8 cellular contexts compared by ENCODE assay signal in the genomic region with DNA sequence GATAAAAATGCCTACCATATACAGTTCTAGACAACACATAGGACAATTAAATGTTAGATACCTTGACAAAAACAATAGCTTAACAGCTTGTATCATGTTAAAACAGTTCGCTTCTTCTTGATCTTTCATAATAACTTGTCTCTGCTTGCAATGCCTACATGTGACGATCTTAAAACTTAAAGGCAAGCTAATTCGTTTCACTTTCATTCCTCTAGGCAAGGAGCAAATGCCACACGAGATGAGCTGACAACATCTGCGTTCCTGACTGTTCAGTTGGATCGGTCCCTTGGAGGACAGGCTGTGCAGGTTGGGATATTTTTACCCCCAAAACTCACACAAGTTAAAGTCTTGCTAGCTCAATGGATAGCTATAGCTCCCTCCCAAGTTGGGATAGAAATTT.
DNase-seq lines count a peak whose midpoint lies in the region; ATAC-seq lines count a peak whose summit lies in the region.

No MANE protein-coding gene starts in this region.

- H3K27me3 Mint-ChIP-seq in central memory CD8-positive, alpha-beta T cell, result no peaks in the 10 kb centered on the region

- H3K36me3 Mint-ChIP-seq in central memory CD8-positive, alpha-beta T cell (ENCODE audit: insufficient read depth), result peaks cover 5% of the 10 kb centered on the region

- peak overlapping the region; percentile 74 for H3K4me3 Mint-ChIP-seq in central memory CD8-positive, alpha-beta T cell

- ATAC-seq in GM19452 (IDR thresholded peaks at IDR 0.05; ENCODE audit: unreplicated experiment), result peak; percentile 59
- peak; percentile 86 for ATAC-seq in HG03457 (IDR thresholded peaks at IDR 0.05; ENCODE audit: unreplicated experiment)
- no peak for ATAC-seq in central memory CD8-positive, alpha-beta T cell (replicated peaks; ENCODE audit: extremely low read depth, poor library complexity, severe bottlenecking)

- DNase-seq in COLO829 (ENCODE audit: low spot score), result peak; percentile 42
- no peak for DNase-seq in central memory CD8-positive, alpha-beta T cell (ENCODE audit: low spot score in 2 of 2)
- DNase-seq in LoVo (ENCODE audit: low spot score), result no peak
- no peak for DNase-seq in NCI-H226
- DNase-seq in stimulated activated CD4-positive, alpha-beta T cell treated with anti-CD3 and anti-CD28 coated beads, Interleukin-15, amount 100 ng/mL, for 24 hours, result no peak
- DNase-seq in HUDEP-2 (lab: John Stamatoyannopoulos, UW; ENCODE audit: unreplicated experiment in 76 of 76), result no peak

- no peaks in the 10 kb centered on the region for H3K9me3 Mint-ChIP-seq in central memory CD8-positive, alpha-beta T cell

- H3K4me1 Mint-ChIP-seq in central memory CD8-positive, alpha-beta T cell, result peaks cover 15% of the 10 kb centered on the region

- peak overlapping the region; percentile 44 for H3K27ac Mint-ChIP-seq in central memory CD8-positive, alpha-beta T cell (ENCODE audit: low read depth)
